Comparison of ENCODE assay signal across 17 cellular contexts in the genomic region with DNA sequence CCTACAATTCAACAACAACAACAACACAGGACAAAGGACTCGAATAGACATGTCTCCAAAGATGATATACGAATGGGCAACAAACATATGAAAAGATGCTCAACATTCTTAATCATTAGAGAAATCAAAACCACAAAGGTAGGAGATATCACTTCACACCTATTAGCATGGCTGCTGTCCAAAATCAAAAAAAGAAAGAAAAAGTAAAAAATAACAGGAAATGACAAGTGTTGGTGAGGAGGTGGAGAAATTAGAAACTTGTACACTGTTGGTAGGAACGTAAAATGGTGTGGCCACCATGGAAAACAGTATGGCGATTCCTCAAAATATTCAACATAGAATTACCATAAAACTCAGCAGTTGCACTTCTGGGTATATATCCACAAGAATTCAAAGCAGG.
DNase-seq lines count a peak whose midpoint lies in the region; ATAC-seq and TF ChIP-seq lines count a peak whose summit lies in the region.
"Had no signal": no experiment of that assay in that cellular context is flagged by ENCODE, and none has a peak within 500 bp of the region (broad histone marks: within the 10 kb centered on the region; RNA-seq: fewer than 3 reads in every experiment).

No MANE protein-coding gene starts in this region.

- peak overlapping the region; percentile 87 for H3K27ac ChIP-seq in DND-41 (ENCODE audit: low read length)
- no peak overlapping the region for H3K27ac ChIP-seq in naive thymus-derived CD4-positive, alpha-beta T cell (ENCODE audit: low read depth, low read length)
- no peak overlapping the region for H3K27ac ChIP-seq in foreskin keratinocyte

- H3K9me3 Mint-ChIP-seq in activated naive CD8-positive, alpha-beta T cell treated with anti-CD3 and anti-CD28 coated beads, Interleukin-2, amount 10 ng/mL, durations not matched to agents 7 days and 5 days, result peaks cover 1% of the 10 kb centered on the region
- H3K9me3 Mint-ChIP-seq in activated naive CD8-positive, alpha-beta T cell treated with anti-CD3 and anti-CD28 coated beads, Interleukin-2, amount 50 U/mL, for 24 hours, result no peaks in the 10 kb centered on the region
- H3K9me3 Mint-ChIP-seq in activated CD4-positive, alpha-beta memory T cell treated with anti-CD3 and anti-CD28 coated beads, Interleukin-2, amount 10 ng/mL, durations not matched to agents 7 days and 5 days, result peaks cover 10% of the 10 kb centered on the region
- H3K9me3 Mint-ChIP-seq in naive thymus-derived CD4-positive, alpha-beta T cell, result peaks cover 0 to 9% (median 0%) of the 10 kb centered on the region in 11 donors

- CTCF ChIA-PET in activated CD4-positive, alpha-beta memory T cell treated with anti-CD3 and anti-CD28 coated beads, Interleukin-2, amount 10 ng/mL, durations not matched to agents 7 days and 5 days (lab: Charles Lee), result no interaction called here
- CTCF ChIA-PET in naive thymus-derived CD4-positive, alpha-beta T cell (lab: Charles Lee), result no interaction called here

- peaks cover 78% of the 10 kb centered on the region for H3K4me1 ChIP-seq in DND-41 (ENCODE audit: insufficient read depth, low read length)
- peaks cover 45 to 67% of the 10 kb centered on the region in 2 donors for H3K4me1 ChIP-seq in naive thymus-derived CD4-positive, alpha-beta T cell (ENCODE audit: control insufficient read depth in 2 of 2, insufficient read depth in 2 of 2, low read length in 2 of 2)
- H3K4me1 ChIP-seq in foreskin keratinocyte, result no peaks in the 10 kb centered on the region
- H3K4me1 ChIP-seq: HAP-1 had no signal

- H3K4me3 ChIP-seq in DND-41 (ENCODE audit: low read depth in 1 of 2, low read length in 2 of 2), result no peak overlapping the region
- H3K4me3 ChIP-seq in naive thymus-derived CD4-positive, alpha-beta T cell (ENCODE audit: low read length), result no peak overlapping the region
- H3K4me3 ChIP-seq: GM12878, HAP-1, K562 had no signal

- no peak overlapping the region for H3K4me3 Mint-ChIP-seq in activated naive CD8-positive, alpha-beta T cell treated with anti-CD3 and anti-CD28 coated beads, Interleukin-2, amount 10 ng/mL, durations not matched to agents 7 days and 5 days
- H3K4me3 Mint-ChIP-seq in activated naive CD8-positive, alpha-beta T cell treated with anti-CD3 and anti-CD28 coated beads, Interleukin-2, amount 50 U/mL, for 24 hours, result no peak overlapping the region
- no peak overlapping the region for H3K4me3 Mint-ChIP-seq in activated CD4-positive, alpha-beta memory T cell treated with anti-CD3 and anti-CD28 coated beads, Interleukin-2, amount 10 ng/mL, durations not matched to agents 7 days and 5 days
- H3K4me3 Mint-ChIP-seq in naive thymus-derived CD4-positive, alpha-beta T cell, result peak overlapping the region in 8 of 10 donors; percentile 2 to 55 (median 44)

- no peaks in the 10 kb centered on the region for H3K27me3 ChIP-seq in DND-41 (ENCODE audit: insufficient read depth, low read length, poor library complexity)
- no peaks in the 10 kb centered on the region for H3K27me3 ChIP-seq in naive thymus-derived CD4-positive, alpha-beta T cell (ENCODE audit: control insufficient read depth in 2 of 2, insufficient read depth in 2 of 2, low read length in 2 of 2)
- H3K27me3 ChIP-seq in foreskin keratinocyte, result no peaks in the 10 kb centered on the region

- no peak for DNase-seq in activated naive CD8-positive, alpha-beta T cell treated with anti-CD3 and anti-CD28 coated beads, Interleukin-2, amount 10 ng/mL, durations not matched to agents 7 days and 5 days
- no peak for DNase-seq in activated naive CD8-positive, alpha-beta T cell treated with anti-CD3 and anti-CD28 coated beads, Interleukin-2, amount 50 U/mL, for 24 hours
- no peak for DNase-seq in DND-41
- no peak for DNase-seq in activated CD4-positive, alpha-beta memory T cell treated with anti-CD3 and anti-CD28 coated beads, Interleukin-2, amount 10 ng/mL, durations not matched to agents 7 days and 5 days
- DNase-seq in naive thymus-derived CD4-positive, alpha-beta T cell, result no peak
- DNase-seq in foreskin keratinocyte, result no peak
- no peak for DNase-seq in anterior cingulate cortex (lab: John Stamatoyannopoulos, UW)
- DNase-seq: DMS79 treated with DMSO at 0.1 percent for 48 hours; GDM1; NCI-H1417 treated with DMSO at 0.1 percent for 48 hours; NCI-H1930; NCI-H446 treated with DMSO at 0.1 percent for 48 hours; NK-92 treated with Interleukin-12 subunit alpha and Interleukin-12 subunit beta, amount 100 ng/mL, for 24 hours; SHP77 treated with DMSO at 0.1 percent for 48 hours had no signal

- no peak overlapping the region for H3K4me2 ChIP-seq in DND-41 (ENCODE audit: insufficient read depth, low read length)

- H3K27ac Mint-ChIP-seq in activated naive CD8-positive, alpha-beta T cell treated with anti-CD3 and anti-CD28 coated beads, Interleukin-2, amount 10 ng/mL, durations not matched to agents 7 days and 5 days, result peak overlapping the region; percentile 22
- H3K27ac Mint-ChIP-seq in activated naive CD8-positive, alpha-beta T cell treated with anti-CD3 and anti-CD28 coated beads, Interleukin-2, amount 50 U/mL, for 24 hours, result no peak overlapping the region
- peak overlapping the region; percentile 57 for H3K27ac Mint-ChIP-seq in activated CD4-positive, alpha-beta memory T cell treated with anti-CD3 and anti-CD28 coated beads, Interleukin-2, amount 10 ng/mL, durations not matched to agents 7 days and 5 days
- peak overlapping the region in 5 of 9 donors; percentile 17 to 89 (median 49) for H3K27ac Mint-ChIP-seq in naive thymus-derived CD4-positive, alpha-beta T cell

- peaks cover 4% of the 10 kb centered on the region for H3K36me3 Mint-ChIP-seq in activated naive CD8-positive, alpha-beta T cell treated with anti-CD3 and anti-CD28 coated beads, Interleukin-2, amount 10 ng/mL, durations not matched to agents 7 days and 5 days
- H3K36me3 Mint-ChIP-seq in activated naive CD8-positive, alpha-beta T cell treated with anti-CD3 and anti-CD28 coated beads, Interleukin-2, amount 50 U/mL, for 24 hours (ENCODE audit: low read depth), result no peaks in the 10 kb centered on the region
- H3K36me3 Mint-ChIP-seq in activated CD4-positive, alpha-beta memory T cell treated with anti-CD3 and anti-CD28 coated beads, Interleukin-2, amount 10 ng/mL, durations not matched to agents 7 days and 5 days (ENCODE audit: low read depth), result peaks cover 34% of the 10 kb centered on the region
- H3K36me3 Mint-ChIP-seq in naive thymus-derived CD4-positive, alpha-beta T cell, result peaks cover 0 to 17% (median 0%) of the 10 kb centered on the region in 5 donors

- TF ChIP-seq CTCF in DND-41 (IDR thresholded peaks at IDR 0.05; ENCODE audit: borderline replicate concordance, extremely low read depth, low read length, poor library complexity, severe bottlenecking), result no peak
- TF ChIP-seq CTCF in foreskin keratinocyte (conservative IDR thresholded peaks at IDR 0.05), result no peak

- H3K9ac ChIP-seq in DND-41 (ENCODE audit: low read depth, low read length), result no peak overlapping the region

- no peaks in the 10 kb centered on the region for H3K27me3 Mint-ChIP-seq in activated naive CD8-positive, alpha-beta T cell treated with anti-CD3 and anti-CD28 coated beads, Interleukin-2, amount 10 ng/mL, durations not matched to agents 7 days and 5 days
- no peaks in the 10 kb centered on the region for H3K27me3 Mint-ChIP-seq in activated naive CD8-positive, alpha-beta T cell treated with anti-CD3 and anti-CD28 coated beads, Interleukin-2, amount 50 U/mL, for 24 hours
- H3K27me3 Mint-ChIP-seq in activated CD4-positive, alpha-beta memory T cell treated with anti-CD3 and anti-CD28 coated beads, Interleukin-2, amount 10 ng/mL, durations not matched to agents 7 days and 5 days, result no peaks in the 10 kb centered on the region
- peaks cover 0 to under 1% (median 0%) of the 10 kb centered on the region in 5 donors for H3K27me3 Mint-ChIP-seq in naive thymus-derived CD4-positive, alpha-beta T cell

- no peak overlapping the region for H2AFZ ChIP-seq in DND-41 (ENCODE audit: low read depth, low read length)

- POLR2A ChIA-PET in activated naive CD8-positive, alpha-beta T cell treated with anti-CD3 and anti-CD28 coated beads, Interleukin-2, amount 10 ng/mL, durations not matched to agents 7 days and 5 days (lab: Charles Lee), result no interaction called here
- POLR2A ChIA-PET in activated CD4-positive, alpha-beta memory T cell treated with anti-CD3 and anti-CD28 coated beads, Interleukin-2, amount 10 ng/mL, durations not matched to agents 7 days and 5 days (lab: Charles Lee), result interaction anchor here (0.8 to 2.4 kb wide), 2 partner anchors 313 to 565 kb away, joined by 3 to 16 read pairs; a partner anchor contains a TSS
- POLR2A ChIA-PET in naive thymus-derived CD4-positive, alpha-beta T cell (lab: Charles Lee), result no interaction called here

- ATAC-seq in activated naive CD8-positive, alpha-beta T cell treated with anti-CD3 and anti-CD28 coated beads, Interleukin-2, amount 10 ng/mL, durations not matched to agents 7 days and 5 days (ENCODE audit: low read depth), result no peak
- ATAC-seq in activated naive CD8-positive, alpha-beta T cell treated with anti-CD3 and anti-CD28 coated beads, Interleukin-2, amount 50 U/mL, for 24 hours, result no peak
- no peak for ATAC-seq in DND-41 (ENCODE audit: insufficient read depth, low read depth)
- ATAC-seq in naive thymus-derived CD4-positive, alpha-beta T cell, result no peak
- no peak for ATAC-seq in foreskin keratinocyte
- ATAC-seq: K562 had no signal

- H4K20me1 ChIP-seq in DND-41 (ENCODE audit: insufficient read depth, low read length), result no peaks in the 10 kb centered on the region

- intact Hi-C loops in naive thymus-derived CD4-positive, alpha-beta T cell (cut with micrococcal nuclease), result loop anchor here in 1 of 2 donors (10.0 kb wide), 2 partner anchors 894 to 1894 kb away; a partner anchor contains a TSS

- H3K36me3 ChIP-seq in DND-41 (ENCODE audit: insufficient read depth, low read length), result no peaks in the 10 kb centered on the region
- H3K36me3 ChIP-seq in naive thymus-derived CD4-positive, alpha-beta T cell (ENCODE audit: control insufficient read depth in 2 of 3, insufficient read depth in 3 of 3, low read length in 3 of 3), result no peaks in the 10 kb centered on the region
- H3K36me3 ChIP-seq: HAP-1 had no signal

- H3K79me2 ChIP-seq in DND-41 (ENCODE audit: insufficient read depth, low read length), result peaks cover 11% of the 10 kb centered on the region

- no peaks in the 10 kb centered on the region for H3K9me3 ChIP-seq in DND-41 (ENCODE audit: insufficient read depth, low read length, severe bottlenecking)
- H3K9me3 ChIP-seq in naive thymus-derived CD4-positive, alpha-beta T cell (ENCODE audit: control insufficient read depth in 2 of 3, low read length in 3 of 3), result no peaks in the 10 kb centered on the region
- H3K9me3 ChIP-seq: HAP-1 had no signal

- peaks cover 42% of the 10 kb centered on the region for H3K4me1 Mint-ChIP-seq in activated naive CD8-positive, alpha-beta T cell treated with anti-CD3 and anti-CD28 coated beads, Interleukin-2, amount 10 ng/mL, durations not matched to agents 7 days and 5 days
- peaks cover 72% of the 10 kb centered on the region for H3K4me1 Mint-ChIP-seq in activated naive CD8-positive, alpha-beta T cell treated with anti-CD3 and anti-CD28 coated beads, Interleukin-2, amount 50 U/mL, for 24 hours
- peaks cover 85% of the 10 kb centered on the region for H3K4me1 Mint-ChIP-seq in activated CD4-positive, alpha-beta memory T cell treated with anti-CD3 and anti-CD28 coated beads, Interleukin-2, amount 10 ng/mL, durations not matched to agents 7 days and 5 days
- H3K4me1 Mint-ChIP-seq in naive thymus-derived CD4-positive, alpha-beta T cell, result peaks cover 60 to 95% (median 93%) of the 10 kb centered on the region in 7 donors

Comparison
In these comparisons a context has a peak if more than half of its experiments do, and no peak if none do; other contexts are left out.
1. H3K4me3 Mint-ChIP-seq: peak in naive thymus-derived CD4-positive, alpha-beta T cell (8 of 10); none in activated naive CD8-positive, alpha-beta T cell treated with anti-CD3 and anti-CD28 coated beads, Interleukin-2, amount 10 ng/mL, durations not matched to agents 7 days and 5 days (single experiment), activated naive CD8-positive, alpha-beta T cell treated with anti-CD3 and anti-CD28 coated beads, Interleukin-2, amount 50 U/mL, for 24 hours (single experiment) and activated CD4-positive, alpha-beta memory T cell treated with anti-CD3 and anti-CD28 coated beads, Interleukin-2, amount 10 ng/mL, durations not matched to agents 7 days and 5 days (single experiment).